34 cellular contexts compared by ENCODE assay signal in the genomic region with DNA sequence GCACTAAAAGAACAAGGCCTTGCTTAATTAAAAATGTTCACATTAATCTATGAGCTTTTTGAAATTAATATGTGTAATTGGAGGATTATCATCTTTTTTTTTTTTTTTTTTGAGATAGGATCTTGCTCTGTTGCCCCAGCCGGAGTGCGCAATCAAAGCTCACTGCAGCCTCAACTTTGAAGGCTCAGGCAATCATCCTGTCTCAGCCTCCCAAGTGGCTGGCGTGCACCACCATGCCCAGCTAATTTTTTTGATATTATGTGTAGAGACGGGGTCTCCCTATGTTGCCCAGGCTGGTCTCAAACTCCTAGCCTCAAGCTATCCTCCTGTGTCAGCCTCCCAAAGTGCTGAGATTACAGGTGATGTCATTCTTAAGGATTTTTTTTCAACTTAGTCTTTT.
"Had no signal": no experiment of that assay in that cellular context is flagged by ENCODE, and none has a peak within 500 bp of the region (broad histone marks: within the 10 kb centered on the region; RNA-seq: fewer than 3 reads in every experiment).

No MANE protein-coding gene starts in this region.

- DNase-seq: activated B cell treated with CpG ODN at 0.5 μM for 24 hours; activated CD4-positive, alpha-beta memory T cell treated with anti-CD3 and anti-CD28 coated beads for 36 hours; activated CD4-positive, alpha-beta T cell treated with anti-CD3 and anti-CD28 coated beads for 4 hours; activated CD4-positive, alpha-beta T cell treated with anti-CD3 and anti-CD28 coated beads, Interleukin-2, amount 10 ng/mL, durations not matched to agents 24 days and 14 days; activated CD4-positive, alpha-beta T cell treated with anti-CD3 and anti-CD28 coated beads, Interleukin-2, amount 50 U/mL, for 1 hour; activated CD4-positive, alpha-beta T cell treated with anti-CD3 and anti-CD28 coated beads, Interleukin-2, amount 50 U/mL, for 4 hours; activated CD4-positive, CD25-positive, alpha-beta regulatory T cell treated with anti-CD3 and anti-CD28 coated beads, Interleukin-2, amount 50 U/mL, for 72 hours; activated CD8-positive, alpha-beta memory T cell treated with anti-CD3 and anti-CD28 coated beads, Interleukin-2, amount 50 U/mL, for 4 hours; activated CD8-positive, alpha-beta T cell treated with anti-CD3 and anti-CD28 coated beads for 36 hours; activated effector memory CD4-positive, alpha-beta T cell treated with anti-CD3 and anti-CD28 coated beads, Interleukin-2, amount 50 U/mL, for 16 hours; activated gamma-delta T cell treated with Interleukin-2 at 50 U/mL for 16 hours; activated naive CD4-positive, alpha-beta T cell; activated naive CD4-positive, alpha-beta T cell treated with anti-CD3 and anti-CD28 coated beads for 36 hours; activated naive CD4-positive, alpha-beta T cell treated with anti-CD3 and anti-CD28 coated beads, Interleukin-2, amount 50 U/mL, for 16 hours; activated naive CD8-positive, alpha-beta T cell treated with anti-CD3 and anti-CD28 coated beads for 36 hours; activated T-cell treated with anti-CD3 and anti-CD28 coated beads for 4 hours; activated T-cell treated with anti-CD3 and anti-CD28 coated beads, Interleukin-2, amount 50 U/mL, for 1 hour; activated T-cell treated with anti-CD3 and anti-CD28 coated beads, Interleukin-2, amount 50 U/mL, for 4 hours; activated T-cell treated with anti-CD3 and anti-CD28 coated beads, Interleukin-2, amount 50 U/mL, for 72 hours; adrenal gland; amniotic stem cell; aorta; body of pancreas; brain microvascular endothelial cell; central memory CD4-positive, alpha-beta T cell; T-helper 1 cell; T-helper 2 cell; T-helper 9 cell had no signal

- H3K27me3 ChIP-seq: body of pancreas, brain microvascular endothelial cell had no signal

- H3K4me3 ChIP-seq: adrenal gland, body of pancreas, breast epithelium had no signal

- H3K4me1 ChIP-seq: adrenal gland, body of pancreas, breast epithelium had no signal

- FAIRE-seq: astrocyte, TTC549 had no signal

- ATAC-seq: activated CD8-positive, alpha-beta T cell treated with anti-CD3 and anti-CD28 coated beads for 36 hours; activated naive CD4-positive, alpha-beta T cell treated with anti-CD3 and anti-CD28 coated beads, Interleukin-2, amount 50 U/mL, for 72 hours; activated T-cell treated with anti-CD3 and anti-CD28 coated beads, Interleukin-2, amount 50 U/mL, for 4 hours; activated T-cell treated with anti-CD3 and anti-CD28 coated beads, Interleukin-2, amount 50 U/mL, for 72 hours; activated T-helper 17 cell treated with anti-CD3 and anti-CD28 coated beads, Interleukin-2, amount 50 U/mL, for 72 hours; body of pancreas had no signal

- H3K27ac ChIP-seq: adrenal gland, body of pancreas, brain microvascular endothelial cell, breast epithelium, VCaP had no signal

- H3K9me3 ChIP-seq: adrenal gland, body of pancreas, breast epithelium had no signal

- H3K36me3 ChIP-seq: breast epithelium had no signal
